In the genomic region with DNA sequence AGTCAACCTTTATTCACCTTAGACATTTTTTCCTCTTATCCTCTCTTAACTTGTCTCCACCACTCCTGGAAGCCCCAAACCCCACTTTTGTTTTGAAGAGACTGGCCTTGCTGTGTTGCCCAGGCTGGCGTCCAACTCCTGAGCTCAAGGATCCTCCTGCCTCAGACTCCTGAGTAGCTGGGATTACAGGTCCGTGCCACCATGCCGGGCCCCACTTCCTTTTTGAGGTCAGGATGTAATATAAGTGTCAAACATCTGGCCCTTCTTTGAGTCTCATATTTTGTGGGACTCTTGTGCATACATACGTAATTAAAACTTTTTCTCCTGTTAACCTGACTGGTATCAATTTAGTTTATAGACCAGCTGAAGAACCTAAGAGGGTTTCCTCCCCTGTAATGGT, we compare ENCODE assay signal across 1 cellular context.
TF ChIP-seq lines count a peak whose summit lies in the region.

No MANE protein-coding gene starts in this region.

TF ChIP-seq in GM23338, 12 proteins besides CTCF, POLR2A, EP300 and RAD21 (continued from another document):
- no peak for TF ChIP-seq STAT1 (IDR thresholded peaks at IDR 0.05; ENCODE audit: unreplicated experiment)
- no peak for TF ChIP-seq ZNF331 (CRISPR knock-in tag; IDR thresholded peaks at IDR 0.05; ENCODE audit: low read depth)
- TF ChIP-seq, protein P1, sequence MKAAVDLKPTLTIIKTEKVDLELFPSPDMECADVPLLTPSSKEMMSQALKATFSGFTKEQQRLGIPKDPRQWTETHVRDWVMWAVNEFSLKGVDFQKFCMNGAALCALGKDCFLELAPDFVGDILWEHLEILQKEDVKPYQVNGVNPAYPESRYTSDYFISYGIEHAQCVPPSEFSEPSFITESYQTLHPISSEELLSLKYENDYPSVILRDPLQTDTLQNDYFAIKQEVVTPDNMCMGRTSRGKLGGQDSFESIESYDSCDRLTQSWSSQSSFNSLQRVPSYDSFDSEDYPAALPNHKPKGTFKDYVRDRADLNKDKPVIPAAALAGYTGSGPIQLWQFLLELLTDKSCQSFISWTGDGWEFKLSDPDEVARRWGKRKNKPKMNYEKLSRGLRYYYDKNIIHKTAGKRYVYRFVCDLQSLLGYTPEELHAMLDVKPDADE (IDR thresholded peaks at IDR 0.05), result no peak
- TF ChIP-seq, protein P2, sequence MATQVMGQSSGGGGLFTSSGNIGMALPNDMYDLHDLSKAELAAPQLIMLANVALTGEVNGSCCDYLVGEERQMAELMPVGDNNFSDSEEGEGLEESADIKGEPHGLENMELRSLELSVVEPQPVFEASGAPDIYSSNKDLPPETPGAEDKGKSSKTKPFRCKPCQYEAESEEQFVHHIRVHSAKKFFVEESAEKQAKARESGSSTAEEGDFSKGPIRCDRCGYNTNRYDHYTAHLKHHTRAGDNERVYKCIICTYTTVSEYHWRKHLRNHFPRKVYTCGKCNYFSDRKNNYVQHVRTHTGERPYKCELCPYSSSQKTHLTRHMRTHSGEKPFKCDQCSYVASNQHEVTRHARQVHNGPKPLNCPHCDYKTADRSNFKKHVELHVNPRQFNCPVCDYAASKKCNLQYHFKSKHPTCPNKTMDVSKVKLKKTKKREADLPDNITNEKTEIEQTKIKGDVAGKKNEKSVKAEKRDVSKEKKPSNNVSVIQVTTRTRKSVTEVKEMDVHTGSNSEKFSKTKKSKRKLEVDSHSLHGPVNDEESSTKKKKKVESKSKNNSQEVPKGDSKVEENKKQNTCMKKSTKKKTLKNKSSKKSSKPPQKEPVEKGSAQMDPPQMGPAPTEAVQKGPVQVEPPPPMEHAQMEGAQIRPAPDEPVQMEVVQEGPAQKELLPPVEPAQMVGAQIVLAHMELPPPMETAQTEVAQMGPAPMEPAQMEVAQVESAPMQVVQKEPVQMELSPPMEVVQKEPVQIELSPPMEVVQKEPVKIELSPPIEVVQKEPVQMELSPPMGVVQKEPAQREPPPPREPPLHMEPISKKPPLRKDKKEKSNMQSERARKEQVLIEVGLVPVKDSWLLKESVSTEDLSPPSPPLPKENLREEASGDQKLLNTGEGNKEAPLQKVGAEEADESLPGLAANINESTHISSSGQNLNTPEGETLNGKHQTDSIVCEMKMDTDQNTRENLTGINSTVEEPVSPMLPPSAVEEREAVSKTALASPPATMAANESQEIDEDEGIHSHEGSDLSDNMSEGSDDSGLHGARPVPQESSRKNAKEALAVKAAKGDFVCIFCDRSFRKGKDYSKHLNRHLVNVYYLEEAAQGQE (IDR thresholded peaks at IDR 0.05; ENCODE audit: unreplicated experiment), result no peak
TF ChIP-seq in GM23338: peak in this region for 0.
